14 cellular contexts compared by ENCODE assay signal in the genomic region with DNA sequence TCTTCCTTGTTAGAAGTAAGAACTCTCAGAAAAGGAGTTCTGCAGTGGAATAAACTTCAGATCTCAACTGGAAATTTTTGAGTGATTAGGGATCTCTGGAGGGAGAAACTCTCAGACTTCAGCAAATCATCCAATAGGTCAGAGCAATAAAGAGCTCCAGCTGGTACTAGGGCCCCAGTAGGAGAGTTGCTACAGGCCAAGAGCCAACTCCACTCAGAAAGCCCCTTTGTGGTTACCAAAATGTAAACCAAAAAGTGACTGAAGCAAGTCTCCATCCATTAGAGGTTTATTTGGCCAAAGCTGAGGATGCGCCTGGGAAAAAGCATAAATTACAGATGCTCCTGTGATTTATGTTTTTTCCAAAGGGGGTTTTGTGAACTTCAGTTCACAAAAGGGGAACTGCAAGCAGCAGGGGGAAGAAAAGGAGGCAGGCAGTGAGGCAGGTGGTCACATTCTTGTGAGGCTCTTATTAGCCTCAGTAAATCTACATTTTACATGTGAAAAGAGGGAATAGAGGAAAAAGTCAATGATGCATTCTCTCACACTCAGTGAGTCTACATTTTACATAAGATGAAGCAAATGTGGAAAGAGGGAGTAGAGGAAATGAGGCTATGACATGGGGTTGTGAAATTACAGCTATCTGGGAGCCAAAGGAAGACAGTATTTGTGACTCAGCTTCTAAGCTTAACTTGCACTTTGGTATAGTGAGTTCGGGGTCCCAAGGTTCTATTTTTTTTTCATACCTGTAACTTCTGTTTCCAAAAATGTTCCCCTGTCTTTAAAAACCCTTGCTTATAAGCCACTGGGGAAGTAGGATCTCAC.
DNase-seq lines count a peak whose midpoint lies in the region; ATAC-seq and TF ChIP-seq lines count a peak whose summit lies in the region.
"Had no signal": no experiment of that assay in that cellular context is flagged by ENCODE, and none has a peak within 500 bp of the region (broad histone marks: within the 10 kb centered on the region; RNA-seq: fewer than 3 reads in every experiment).

No MANE protein-coding gene starts in this region.

- DNase-seq in AG09309 (ENCODE audit: low read depth): peak; percentile 43
- DNase-seq in HT1080 (ENCODE audit: low read depth): peak; percentile 57
- DNase-seq in SKM-1 treated with dmso at 0.1 percent for 144 hours (lab: John Stamatoyannopoulos, UW; ENCODE audit: unreplicated experiment): peak; percentile 78
- peak; percentile 15 for DNase-seq in germinal center (ENCODE audit: low spot score)
- no peak for DNase-seq in activated CD8-positive, alpha-beta memory T cell treated with anti-CD3 and anti-CD28 coated beads, Interleukin-2, amount 10 ng/mL, durations not matched to agents 7 days and 5 days
- no peak for DNase-seq in head of caudate nucleus
- no peak for DNase-seq in NCI-H2081 treated with DMSO at 0.1 percent for 48 hours (lab: John Stamatoyannopoulos, UW)
- DNase-seq: activated CD8-positive, alpha-beta memory T cell treated with anti-CD3 and anti-CD28 coated beads, Interleukin-2, amount 50 U/mL, for 48 hours; DMS79; NCI-H1930; upper lobe of left lung had no signal

- TF ChIP-seq CTCF in AG09309 (IDR thresholded peaks at IDR 0.05; ENCODE audit: control insufficient read depth, insufficient read depth, low read depth, low read length, missing control alignments): no peak

- no peak overlapping the region for H3K4me3 ChIP-seq in AG09309 (ENCODE audit: control insufficient read depth, low read depth, low read length)
- H3K4me3 ChIP-seq: A549, ascending aorta, upper lobe of left lung had no signal

- no peaks in the 10 kb centered on the region for H3K9me3 Mint-ChIP-seq in activated CD8-positive, alpha-beta memory T cell treated with anti-CD3 and anti-CD28 coated beads, Interleukin-2, amount 10 ng/mL, durations not matched to agents 7 days and 5 days (ENCODE audit: low read depth)

- no peak for ATAC-seq in activated CD8-positive, alpha-beta memory T cell treated with anti-CD3 and anti-CD28 coated beads, Interleukin-2, amount 10 ng/mL, durations not matched to agents 7 days and 5 days
- ATAC-seq in GM18858 (IDR thresholded peaks at IDR 0.05; ENCODE audit: unreplicated experiment): no peak
- ATAC-seq: A549 had no signal

- H3K4me3 Mint-ChIP-seq in activated CD8-positive, alpha-beta memory T cell treated with anti-CD3 and anti-CD28 coated beads, Interleukin-2, amount 10 ng/mL, durations not matched to agents 7 days and 5 days: no peak overlapping the region

- H3K27me3 Mint-ChIP-seq in activated CD8-positive, alpha-beta memory T cell treated with anti-CD3 and anti-CD28 coated beads, Interleukin-2, amount 10 ng/mL, durations not matched to agents 7 days and 5 days: peaks cover 10% of the 10 kb centered on the region

- peaks cover under 1% of the 10 kb centered on the region for H3K4me1 Mint-ChIP-seq in activated CD8-positive, alpha-beta memory T cell treated with anti-CD3 and anti-CD28 coated beads, Interleukin-2, amount 10 ng/mL, durations not matched to agents 7 days and 5 days

- no peak overlapping the region for H3K27ac Mint-ChIP-seq in activated CD8-positive, alpha-beta memory T cell treated with anti-CD3 and anti-CD28 coated beads, Interleukin-2, amount 10 ng/mL, durations not matched to agents 7 days and 5 days

- intact Hi-C loops in head of caudate nucleus (cut with DNase I): no loop called here

- no peaks in the 10 kb centered on the region for H3K36me3 Mint-ChIP-seq in activated CD8-positive, alpha-beta memory T cell treated with anti-CD3 and anti-CD28 coated beads, Interleukin-2, amount 10 ng/mL, durations not matched to agents 7 days and 5 days

- CTCF ChIA-PET in activated CD8-positive, alpha-beta memory T cell treated with anti-CD3 and anti-CD28 coated beads, Interleukin-2, amount 10 ng/mL, durations not matched to agents 7 days and 5 days (lab: Charles Lee): no interaction called here

Comparison
In these comparisons a context has a peak if more than half of its experiments do, and no peak if none do; other contexts are left out.
1. DNase-seq: peak in AG09309 (single experiment), HT1080 (single experiment), SKM-1 treated with dmso at 0.1 percent for 144 hours (single experiment) and germinal center (single experiment); none in activated CD8-positive, alpha-beta memory T cell treated with anti-CD3 and anti-CD28 coated beads, Interleukin-2, amount 10 ng/mL, durations not matched to agents 7 days and 5 days (single experiment), head of caudate nucleus (0 of 42) and NCI-H2081 treated with DMSO at 0.1 percent for 48 hours (single experiment).